In the genomic region with DNA sequence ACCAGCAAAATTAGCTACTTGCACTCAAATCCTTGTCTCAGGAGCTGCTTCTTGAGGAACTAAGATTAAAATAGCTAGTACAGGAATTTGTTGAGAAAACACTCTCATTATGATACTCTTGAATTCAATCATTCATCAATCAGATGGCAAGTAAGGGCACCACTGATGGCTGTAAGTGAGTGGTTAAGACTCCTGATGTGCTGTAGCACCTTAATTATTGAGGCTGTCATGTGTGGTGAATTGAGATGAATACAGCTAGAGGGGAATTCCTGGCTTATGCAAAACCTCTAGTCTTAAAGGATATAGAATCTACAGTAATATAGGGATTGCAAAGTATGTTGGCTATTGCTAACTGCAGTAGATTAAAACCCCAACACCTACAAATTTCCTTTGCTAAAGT, we compare ENCODE assay signal across 15 cellular contexts.
A peak's percentile ranks its signal among the peaks of the same experiment; 100 is the strongest.
DNase-seq lines count a peak whose midpoint lies in the region; ATAC-seq and TF ChIP-seq lines count a peak whose summit lies in the region.
"Had no signal": no experiment of that assay in that cellular context is flagged by ENCODE, and none has a peak within 500 bp of the region (broad histone marks: within the 10 kb centered on the region; RNA-seq: fewer than 3 reads in every experiment).

No MANE protein-coding gene starts in this region.

- H3K27ac ChIP-seq in OCI-LY3 (ENCODE audit: low read length) (peak overlapping the region; percentile 82), mesenchymal stem cell (ENCODE audit: low read length, poor library complexity, severe bottlenecking) (no peak overlapping the region)
- H3K27ac ChIP-seq: BLaER1 treated with 17β-estradiol and CSF1 and Interleukin-3, amounts not matched to agents 10 nM and 100 nM had no signal

- no peaks in the 10 kb centered on the region for H3K79me2 ChIP-seq in OCI-LY3 (ENCODE audit: low read length)

- H3K9me3 ChIP-seq in OCI-LY3 (ENCODE audit: insufficient read depth, low read length) (peaks cover 31% of the 10 kb centered on the region; the same call in 1 of the 2 replicates), mesenchymal stem cell (ENCODE audit: control insufficient read depth, low read length) (no peaks in the 10 kb centered on the region)
- H3K9me3 ChIP-seq: BLaER1 treated with 17β-estradiol and CSF1 and Interleukin-3, amounts not matched to agents 10 nM and 100 nM had no signal

- ATAC-seq in GM18870 (IDR thresholded peaks at IDR 0.05; ENCODE audit: unreplicated experiment) (peak; percentile 48), GM21619 (IDR thresholded peaks at IDR 0.05; ENCODE audit: unreplicated experiment) (no peak)
- ATAC-seq: HepG2 had no signal

- H3K27me3 ChIP-seq in OCI-LY3 (ENCODE audit: low read depth, low read length) (no peaks in the 10 kb centered on the region), mesenchymal stem cell (ENCODE audit: control insufficient read depth in 1 of 2, insufficient read depth in 1 of 2, low read length in 2 of 2) (no peaks in the 10 kb centered on the region)
- H3K27me3 ChIP-seq: BLaER1 treated with 17β-estradiol and CSF1 and Interleukin-3, amounts not matched to agents 10 nM and 100 nM had no signal

- peaks cover 0 to 2% (median 0%) of the 10 kb centered on the region in 3 donors for H3K27me3 Mint-ChIP-seq in immature natural killer cell (ENCODE audit: low read depth in 3 of 3)
- H3K27me3 Mint-ChIP-seq: CD4-positive, CD25-positive, alpha-beta regulatory T cell had no signal

- no peak overlapping the region for H3K18ac ChIP-seq in mesenchymal stem cell (ENCODE audit: low read depth in 1 of 2, low read length in 2 of 2)

- DNase-seq in GM12865 (ENCODE audit: low read depth) (peak; percentile 3), epithelial cell of esophagus (ENCODE audit: low read depth) (peak; percentile 11), immature natural killer cell (no peak), mesenchymal stem cell (no peak), mesenteric fat pad (ENCODE audit: low spot score) (no peak)
- DNase-seq: ACHN; CD4-positive, CD25-positive, alpha-beta regulatory T cell; DMS53; GOT3; H9 had no signal

- H3K36me3 ChIP-seq in OCI-LY3 (replicated peaks; ENCODE audit: low read depth, low read length) (peaks cover 42% of the 10 kb centered on the region), mesenchymal stem cell (ENCODE audit: control insufficient read depth in 1 of 2, insufficient read depth in 2 of 2, low read depth in 1 of 2, low read length in 2 of 2) (no peaks in the 10 kb centered on the region)
- H3K36me3 ChIP-seq: BLaER1 treated with 17β-estradiol and CSF1 and Interleukin-3, amounts not matched to agents 10 nM and 100 nM had no signal

- H3K4me2 ChIP-seq in OCI-LY3 (ENCODE audit: low read length) (peak overlapping the region; percentile 61), mesenchymal stem cell (ENCODE audit: low read length, poor library complexity, severe bottlenecking) (no peak overlapping the region)
- H3K4me2 ChIP-seq: BLaER1 treated with 17β-estradiol and CSF1 and Interleukin-3, amounts not matched to agents 10 nM and 100 nM had no signal

- no peak overlapping the region for H3K27ac Mint-ChIP-seq in immature natural killer cell
- H3K27ac Mint-ChIP-seq: CD4-positive, CD25-positive, alpha-beta regulatory T cell; H9 had no signal

- H4K20me1 ChIP-seq in OCI-LY3 (ENCODE audit: insufficient read depth, low read length): no peaks in the 10 kb centered on the region
- H4K20me1 ChIP-seq: BLaER1 treated with 17β-estradiol and CSF1 and Interleukin-3, amounts not matched to agents 10 nM and 100 nM had no signal

- H3K23ac ChIP-seq in mesenchymal stem cell (ENCODE audit: low read length in 2 of 2): no peak overlapping the region

- TF ChIP-seq CTCF in GM12865 (IDR thresholded peaks at IDR 0.05; ENCODE audit: insufficient read depth, low read depth, low read length, missing control alignments): no peak
- TF ChIP-seq CTCF in OCI-LY3 (IDR thresholded peaks at IDR 0.05; ENCODE audit: low read depth, low read length): no peak
- no peak for TF ChIP-seq CTCF in epithelial cell of esophagus (IDR thresholded peaks at IDR 0.05; ENCODE audit: insufficient read depth, low read depth, low read length, missing control alignments)

- H2AK5ac ChIP-seq in mesenchymal stem cell (ENCODE audit: low read length, severe bottlenecking): no peak overlapping the region

- H3K14ac ChIP-seq in mesenchymal stem cell (ENCODE audit: low read length in 2 of 2): no peak overlapping the region

- no peak overlapping the region for H4K91ac ChIP-seq in mesenchymal stem cell (ENCODE audit: low read length)

- H3K4me3 ChIP-seq in GM12865 (ENCODE audit: low read depth, low read length) (no peak overlapping the region), OCI-LY3 (ENCODE audit: low read length) (peak overlapping the region; percentile 40), epithelial cell of esophagus (ENCODE audit: low read length) (no peak overlapping the region), mesenchymal stem cell (ENCODE audit: insufficient read depth in 1 of 2, low read depth in 1 of 2, low read length in 2 of 2) (no peak overlapping the region)
- H3K4me3 ChIP-seq: BLaER1 treated with 17β-estradiol and CSF1 and Interleukin-3, amounts not matched to agents 10 nM and 100 nM had no signal

- H2BK5ac ChIP-seq in mesenchymal stem cell (ENCODE audit: low read depth, low read length, poor library complexity, severe bottlenecking): no peak overlapping the region

- H3K9ac ChIP-seq in OCI-LY3 (ENCODE audit: low read length) (peak overlapping the region; percentile 6; the same call in 1 of the 2 replicates), mesenchymal stem cell (ENCODE audit: low read length) (no peak overlapping the region)
- H3K9ac ChIP-seq: BLaER1 treated with 17β-estradiol and CSF1 and Interleukin-3, amounts not matched to agents 10 nM and 100 nM had no signal

- no peaks in the 10 kb centered on the region for H3K4me1 Mint-ChIP-seq in immature natural killer cell
- H3K4me1 Mint-ChIP-seq: CD4-positive, CD25-positive, alpha-beta regulatory T cell; H9 had no signal

- H3K36me3 Mint-ChIP-seq in immature natural killer cell: no peaks in the 10 kb centered on the region
- H3K36me3 Mint-ChIP-seq: CD4-positive, CD25-positive, alpha-beta regulatory T cell had no signal

- H2BK12ac ChIP-seq in mesenchymal stem cell (ENCODE audit: low read length in 2 of 2): no peak overlapping the region

- no peak overlapping the region for H4K8ac ChIP-seq in mesenchymal stem cell (ENCODE audit: low read length)

- H3K4me1 ChIP-seq in OCI-LY3 (ENCODE audit: low read length): peaks cover 46% of the 10 kb centered on the region
- H3K4me1 ChIP-seq in mesenchymal stem cell (ENCODE audit: control insufficient read depth, insufficient read depth, low read depth, low read length): no peaks in the 10 kb centered on the region

- no peaks in the 10 kb centered on the region for H3K79me1 ChIP-seq in mesenchymal stem cell (replicated peaks; ENCODE audit: low read length, poor library complexity, severe bottlenecking)

- H2BK15ac ChIP-seq in mesenchymal stem cell (ENCODE audit: low read depth, poor library complexity, severe bottlenecking): no peak overlapping the region

- H3K9me3 Mint-ChIP-seq in immature natural killer cell: peaks cover 10 to 27% (median 11%) of the 10 kb centered on the region in 6 donors
- H3K9me3 Mint-ChIP-seq: H9 had no signal

- no peak overlapping the region for H2AFZ ChIP-seq in OCI-LY3 (ENCODE audit: low read depth, low read length)
- no peak overlapping the region for H2AFZ ChIP-seq in mesenchymal stem cell (ENCODE audit: low read depth, low read length)

- H3K4me3 Mint-ChIP-seq in immature natural killer cell: no peak overlapping the region
- H3K4me3 Mint-ChIP-seq: CD4-positive, CD25-positive, alpha-beta regulatory T cell; H9 had no signal

- no peak overlapping the region for H3K4ac ChIP-seq in mesenchymal stem cell (ENCODE audit: low read depth in 1 of 2, low read length in 2 of 2)

- H2BK120ac ChIP-seq in mesenchymal stem cell (ENCODE audit: low read depth, low read length): no peak overlapping the region

Comparison
In these comparisons a context has a peak if more than half of its experiments do, and no peak if none do; other contexts are left out.
1. DNase-seq: peak in GM12865 (single experiment) and epithelial cell of esophagus (single experiment); none in immature natural killer cell (0 of 3), mesenchymal stem cell (single experiment) and mesenteric fat pad (single experiment).